ENCODE assay signal across 9 cellular contexts in the genomic region with DNA sequence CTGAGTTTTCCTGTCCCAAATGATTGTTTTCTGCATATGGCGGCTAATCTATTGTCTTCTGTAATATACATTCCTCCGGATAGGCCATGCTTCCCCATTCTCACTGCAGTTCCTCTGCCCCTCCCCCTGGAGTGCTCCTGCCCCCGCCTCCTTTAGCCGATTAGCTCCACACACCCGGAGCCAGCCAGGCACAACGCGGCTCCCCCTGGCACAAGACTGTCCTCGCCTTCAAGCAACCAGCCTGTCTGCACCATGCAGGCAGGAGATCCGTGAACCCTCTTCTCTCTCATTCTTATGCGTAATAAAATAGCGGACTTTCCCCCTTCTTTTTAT. TPM values are rescaled to one million over a fixed set of nuclear protein-coding genes. Genes with fewer than 3 reads are reported as not detected.
DNase-seq lines count a peak whose midpoint lies in the region; ATAC-seq, FAIRE-seq and TF ChIP-seq lines count a peak whose summit lies in the region.
"Had no signal": no experiment of that assay in that cellular context is flagged by ENCODE, and none has a peak within 500 bp of the region (broad histone marks: within the 10 kb centered on the region; RNA-seq: fewer than 3 reads in every experiment).

No MANE protein-coding gene starts in this region.

- H3K9ac ChIP-seq in K562 (ENCODE audit: insufficient read depth in 1 of 2, low read depth in 2 of 2, low read length in 2 of 2): no peak overlapping the region

- no peak overlapping the region for H3K27ac Mint-ChIP-seq in activated CD4-positive, alpha-beta memory T cell treated with anti-CD3 and anti-CD28 coated beads, Interleukin-2, amount 10 ng/mL, durations not matched to agents 7 days and 5 days

- peaks cover 13% of the 10 kb centered on the region for H3K4me1 Mint-ChIP-seq in activated CD4-positive, alpha-beta memory T cell treated with anti-CD3 and anti-CD28 coated beads, Interleukin-2, amount 10 ng/mL, durations not matched to agents 7 days and 5 days

- TF ChIP-seq EP300 in K562 (IDR thresholded peaks at IDR 0.05; ENCODE audit: low read length): no peak

- peaks cover 0 to 18% of the 10 kb centered on the region in 2 experiments; a peak in 2 of 5 replicates for H3K4me1 ChIP-seq in K562 (replicated peaks in 1 of 2; ENCODE audit: control insufficient read depth in 2 of 2, insufficient read depth in 2 of 2, low read length in 2 of 2)
- peaks cover 27% of the 10 kb centered on the region for H3K4me1 ChIP-seq in lower lobe of right lung
- peaks cover 11 to 27% of the 10 kb centered on the region in 2 donors for H3K4me1 ChIP-seq in thyroid gland

- BruUV-seq in K562 (replicated peaks; lab: Mats Ljungman, UMichigan): no TSS peak

- no peak overlapping the region for H3K4me2 ChIP-seq in K562 (ENCODE audit: insufficient read depth, low read length)

- intact Hi-C loops in K562 (cut with micrococcal nuclease): no loop called here
- intact Hi-C loops in lower lobe of right lung (cut with DNase I): no loop called here
- intact Hi-C loops in thyroid gland (cut with DNase I): no loop called here

- H3K4me3 Mint-ChIP-seq in activated CD4-positive, alpha-beta memory T cell treated with anti-CD3 and anti-CD28 coated beads, Interleukin-2, amount 10 ng/mL, durations not matched to agents 7 days and 5 days: no peak overlapping the region

- no peak for TF ChIP-seq RAD21 in K562 (CRISPR knock-in tag; conservative IDR thresholded peaks at IDR 0.05 in 1 of 2, IDR thresholded peaks at IDR 0.05 in 1 of 2)

- DNase-seq in NCI-H1105 (lab: John Stamatoyannopoulos, UW) (peak; percentile 60), K562 (ENCODE audit: extremely low read depth in 1 of 4, low spot score in 3 of 4) (peak in 1 of 4 experiments; percentile 22), lower lobe of right lung (no peak), thyroid gland (peak; percentile 77 to 81), erythroblast (lab: John Stamatoyannopoulos, UW) (no peak)
- DNase-seq in effector CD8-positive, alpha-beta T cell (lab: John Stamatoyannopoulos, UW): no peak
- DNase-seq in activated CD4-positive, alpha-beta memory T cell treated with anti-CD3 and anti-CD28 coated beads, Interleukin-2, amount 10 ng/mL, durations not matched to agents 7 days and 5 days: no peak

- ATAC-seq in K562 (0 out of 3 replicates have a peak, but pooled peaks have one; percentile 36), lower lobe of right lung (peak; percentile 41 to 47)

- POLR2A ChIA-PET in K562 (lab: Yijun Ruan, JAX): interaction anchor here (0.5 kb wide), 1 partner anchor 292 kb away, joined by 3 read pairs; no protein-coding TSS in a partner anchor
- POLR2A ChIA-PET in activated CD4-positive, alpha-beta memory T cell treated with anti-CD3 and anti-CD28 coated beads, Interleukin-2, amount 10 ng/mL, durations not matched to agents 7 days and 5 days (lab: Charles Lee): no interaction called here

- peaks cover 76% of the 10 kb centered on the region for H3K27me3 Mint-ChIP-seq in activated CD4-positive, alpha-beta memory T cell treated with anti-CD3 and anti-CD28 coated beads, Interleukin-2, amount 10 ng/mL, durations not matched to agents 7 days and 5 days

- TF ChIP-seq CTCF in K562 (IDR thresholded peaks at IDR 0.05 in 2 of 3, conservative IDR thresholded peaks at IDR 0.05 in 1 of 3; ENCODE audit: insufficient read depth in 2 of 3, low read depth in 1 of 3, low read length in 3 of 3) (no peak), lower lobe of right lung (IDR thresholded peaks at IDR 0.05) (no peak), thyroid gland (IDR thresholded peaks at IDR 0.05) (no peak)

- no peaks in the 10 kb centered on the region for H3K9me3 Mint-ChIP-seq in activated CD4-positive, alpha-beta memory T cell treated with anti-CD3 and anti-CD28 coated beads, Interleukin-2, amount 10 ng/mL, durations not matched to agents 7 days and 5 days

- H3K27ac ChIP-seq in K562 (ENCODE audit: extremely low read depth, low read depth, low read length) (no peak overlapping the region), lower lobe of right lung (no peak overlapping the region), thyroid gland (no peak overlapping the region)

- no peak overlapping the region for H2AFZ ChIP-seq in K562 (ENCODE audit: low read depth, low read length)

- no peak for TF ChIP-seq POLR2A in K562 (conservative IDR thresholded peaks at IDR 0.05)
- no peak for TF ChIP-seq POLR2A in thyroid gland (IDR thresholded peaks at IDR 0.05)
- TF ChIP-seq POLR2A in erythroblast (IDR thresholded peaks at IDR 0.05; ENCODE audit: low read length): no peak

- H3K79me2 ChIP-seq in K562 (ENCODE audit: control insufficient read depth, insufficient read depth, low read length): no peaks in the 10 kb centered on the region

- H3K36me3 ChIP-seq in K562 (ENCODE audit: control insufficient read depth, insufficient read depth, low read length) (no peaks in the 10 kb centered on the region), lower lobe of right lung (no peaks in the 10 kb centered on the region), thyroid gland (no peaks in the 10 kb centered on the region)

- in situ Hi-C loops in K562 (cut with MboI): no loop called here

- no peaks in the 10 kb centered on the region for H3K9me1 ChIP-seq in K562 (ENCODE audit: control insufficient read depth, insufficient read depth, low read length)

- FAIRE-seq in G401.6 (lab: Jason Lieb, UNC) (peak; percentile 86), K562 (lab: Jason Lieb, UNC) (no peak)
- FAIRE-seq: islet of Langerhans had no signal

- CTCF ChIA-PET in K562 (lab: Yijun Ruan, JAX; ENCODE audit: low intra/inter-chr PET ratio): no interaction called here
- CTCF ChIA-PET in activated CD4-positive, alpha-beta memory T cell treated with anti-CD3 and anti-CD28 coated beads, Interleukin-2, amount 10 ng/mL, durations not matched to agents 7 days and 5 days (lab: Charles Lee): no interaction called here

- H3K27me3 ChIP-seq in K562 (ENCODE audit: control insufficient read depth in 2 of 2, insufficient read depth in 2 of 2, low read length in 2 of 2) (peaks cover 6 to 23% of the 10 kb centered on the region in 2 experiments; a peak in 3 of 5 replicates), lower lobe of right lung (ENCODE audit: low read depth) (peaks cover 20% of the 10 kb centered on the region), thyroid gland (no peaks in the 10 kb centered on the region)

- no peak overlapping the region for H3K4me3 ChIP-seq in K562
- H3K4me3 ChIP-seq in lower lobe of right lung: peak overlapping the region; percentile 58
- H3K4me3 ChIP-seq in thyroid gland (replicated peaks in 1 of 3): peak overlapping the region in 1 of 3 donors; percentile 43

- 1% methylated on average over 11 of the region's 11 CpGs for WGBS in K562 (ENCODE audit: insufficient coverage, low coverage, missing lambda C conversion rate)
- 17 to 18% methylated on average over 11 of the region's 11 CpGs for WGBS in thyroid gland, 2 donors

- no peaks in the 10 kb centered on the region for H3K36me3 Mint-ChIP-seq in activated CD4-positive, alpha-beta memory T cell treated with anti-CD3 and anti-CD28 coated beads, Interleukin-2, amount 10 ng/mL, durations not matched to agents 7 days and 5 days (ENCODE audit: low read depth)

- H3K9me3 ChIP-seq in K562 (replicated peaks; ENCODE audit: control insufficient read depth, insufficient read depth, low read depth, low read length): no peaks in the 10 kb centered on the region
- H3K9me3 ChIP-seq in lower lobe of right lung: no peaks in the 10 kb centered on the region
- no peaks in the 10 kb centered on the region for H3K9me3 ChIP-seq in thyroid gland

- H4K20me1 ChIP-seq in K562 (replicated peaks; ENCODE audit: control insufficient read depth, insufficient read depth, low read length): no peaks in the 10 kb centered on the region; the same call in 1 of the 2 replicates

TF ChIP-seq in K562, 482 proteins besides CTCF, POLR2A, EP300 and RAD21 (continues in another document):
- TF ChIP-seq, protein P1, sequence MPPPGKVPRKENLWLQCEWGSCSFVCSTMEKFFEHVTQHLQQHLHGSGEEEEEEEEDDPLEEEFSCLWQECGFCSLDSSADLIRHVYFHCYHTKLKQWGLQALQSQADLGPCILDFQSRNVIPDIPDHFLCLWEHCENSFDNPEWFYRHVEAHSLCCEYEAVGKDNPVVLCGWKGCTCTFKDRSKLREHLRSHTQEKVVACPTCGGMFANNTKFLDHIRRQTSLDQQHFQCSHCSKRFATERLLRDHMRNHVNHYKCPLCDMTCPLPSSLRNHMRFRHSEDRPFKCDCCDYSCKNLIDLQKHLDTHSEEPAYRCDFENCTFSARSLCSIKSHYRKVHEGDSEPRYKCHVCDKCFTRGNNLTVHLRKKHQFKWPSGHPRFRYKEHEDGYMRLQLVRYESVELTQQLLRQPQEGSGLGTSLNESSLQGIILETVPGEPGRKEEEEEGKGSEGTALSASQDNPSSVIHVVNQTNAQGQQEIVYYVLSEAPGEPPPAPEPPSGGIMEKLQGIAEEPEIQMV (tag; conservative IDR thresholded peaks at IDR 0.05; ENCODE audit: low read depth): no peak
- no peak for TF ChIP-seq HDGF (IDR thresholded peaks at IDR 0.05)

RNA-seq across cellular contexts. Expression of a gene that starts 18.0 kb away (rescaled TPM):
- not detected in 2 replicates for total RNA-seq in K562 (2011; cell fraction: chromatin; rRNA removed; ENCODE audit: low replicate concordance)
- total RNA-seq in K562 (2011; cell fraction: nucleolus; rRNA removed): not detected in 2 replicates
- total RNA-seq in K562 (2011; cell fraction: nucleoplasm; rRNA removed): not detected in 2 replicates
- total RNA-seq in K562 (2014; rRNA removed): not detected in 2 replicates
- total RNA-seq in K562 (2014; rRNA removed; fragmentation: Illumina TruSeq; extraction: Trizol): not detected in 2 replicates
- not detected in 2 replicates for total RNA-seq in K562 (2015; rRNA removed; fragmentation: Illumina TruSeq; extraction: Trizol)
- not detected in 2 replicates for total RNA-seq in K562 (2021)
- polyA plus RNA-seq in K562 (2011; rRNA removed): not detected in 2 replicates
- not detected in 2 replicates for polyA plus RNA-seq in K562 (2011; cell fraction: cytosol; rRNA removed)
- not detected in 2 replicates for polyA plus RNA-seq in K562 (2011; cell fraction: nucleus; rRNA removed)
- polyA plus RNA-seq in K562 (2012): not detected in 2 replicates
- polyA plus RNA-seq in K562 (2014; fragmentation: Illumina TruSeq; extraction: Trizol): not detected in 2 replicates
- not detected for polyA plus RNA-seq in K562 (2014; fragmentation: Nextera tagmentation; extraction: Ambion mirVana)
- not detected in 2 replicates for polyA plus RNA-seq in K562 (2014; rRNA removed)
- not detected in 2 replicates for polyA minus RNA-seq in K562 (2011; rRNA and poly(A)+ RNA removed)
- not detected in 2 replicates for polyA minus RNA-seq in K562 (2011; cell fraction: cytosol; rRNA and poly(A)+ RNA removed)
- not detected in 2 replicates for polyA minus RNA-seq in K562 (2011; cell fraction: nucleus; rRNA and poly(A)+ RNA removed)
- total RNA-seq in lower lobe of right lung: 4.3 TPM
- 1 to 10 TPM; 1.5 to 4.0 (median 3.6) TPM for total RNA-seq in thyroid gland
- total RNA-seq in activated CD4-positive, alpha-beta memory T cell treated with anti-CD3 and anti-CD28 coated beads, Interleukin-2, amount 10 ng/mL, durations not matched to agents 7 days and 5 days: not detected

Comparison
In these comparisons a context has a peak if more than half of its experiments do, and no peak if none do; other contexts are left out.
1. DNase-seq: peak in NCI-H1105 (single experiment) and thyroid gland (2 of 2); none in lower lobe of right lung (single experiment), effector CD8-positive, alpha-beta T cell (single experiment), erythroblast (0 of 2) and activated CD4-positive, alpha-beta memory T cell treated with anti-CD3 and anti-CD28 coated beads, Interleukin-2, amount 10 ng/mL, durations not matched to agents 7 days and 5 days (single experiment).